ENCODE assay signal across 1 cellular context in genomic region chr22:21009638-21010425, GRCh38.
TF ChIP-seq lines count a peak whose summit lies in the region.

No MANE protein-coding gene starts in this region.

TF ChIP-seq in K562, 482 proteins besides CTCF, POLR2A, EP300 and RAD21 (continued from another document and continues in another):
- TF ChIP-seq ZNF655 (CRISPR knock-in tag; IDR thresholded peaks at IDR 0.05) (no peak), BRD9 (IDR thresholded peaks at IDR 0.05; ENCODE audit: low read depth, partially characterized antibody) (no peak), MNT (conservative IDR thresholded peaks at IDR 0.05) (no peak), ZNF224 (CRISPR knock-in tag; IDR thresholded peaks at IDR 0.05) (no peak), RUNX1 (IDR thresholded peaks at IDR 0.05; ENCODE audit: low read depth) (no peak), FOXA3 (CRISPR knock-in tag; conservative IDR thresholded peaks at IDR 0.05 in 1 of 2, IDR thresholded peaks at IDR 0.05 in 1 of 2) (no peak), ZBTB49 (CRISPR knock-in tag; IDR thresholded peaks at IDR 0.05; ENCODE audit: borderline replicate concordance) (no peak), SNIP1 (IDR thresholded peaks at IDR 0.05; ENCODE audit: low read depth) (no peak), ZNF407 (IDR thresholded peaks at IDR 0.05; ENCODE audit: low read depth) (no peak), ZNF445 (CRISPR knock-in tag; IDR thresholded peaks at IDR 0.05; ENCODE audit: low read depth) (no peak), BRCA1 (IDR thresholded peaks at IDR 0.05) (no peak), BRCA1 (CRISPR knock-in tag; IDR thresholded peaks at IDR 0.05) (no peak), MTF1 (CRISPR knock-in tag; IDR thresholded peaks at IDR 0.05; ENCODE audit: borderline replicate concordance) (no peak), ZNF75A (CRISPR knock-in tag; IDR thresholded peaks at IDR 0.05) (no peak), E2F1 (CRISPR knock-in tag; IDR thresholded peaks at IDR 0.05) (peak; percentile 87), ZNF639 (CRISPR knock-in tag; conservative IDR thresholded peaks at IDR 0.05 in 1 of 2, IDR thresholded peaks at IDR 0.05 in 1 of 2) (no peak), PPARD (CRISPR knock-in tag; IDR thresholded peaks at IDR 0.05) (0 out of 2 replicates have a peak, but pooled peaks have one; percentile 50), TEAD4 (IDR thresholded peaks at IDR 0.05; ENCODE audit: low read length) (no peak), TEAD4 (CRISPR knock-in tag; IDR thresholded peaks at IDR 0.05; ENCODE audit: borderline replicate concordance) (no peak), ZBTB7A (IDR thresholded peaks at IDR 0.05; ENCODE audit: borderline replicate concordance, control insufficient read depth, low read depth, low read length) (no peak), USF2 (CRISPR knock-in tag; IDR thresholded peaks at IDR 0.05) (no peak), ZFP30 (CRISPR knock-in tag; IDR thresholded peaks at IDR 0.05; ENCODE audit: borderline replicate concordance) (no peak), NCOA2 (IDR thresholded peaks at IDR 0.05; ENCODE audit: partially characterized antibody in 2 of 2) (no peak), ZFX (CRISPR knock-in tag; IDR thresholded peaks at IDR 0.05) (no peak), TCFL5 (CRISPR knock-in tag; conservative IDR thresholded peaks at IDR 0.05) (no peak), CXXC5 (CRISPR knock-in tag; IDR thresholded peaks at IDR 0.05) (peak; percentile 70), HMG20B (CRISPR knock-in tag; IDR thresholded peaks at IDR 0.05) (no peak), U2AF2 (optimal IDR thresholded peaks at IDR 0.05; ENCODE audit: low read depth, low read length) (no peak), CC2D1A (IDR thresholded peaks at IDR 0.05) (no peak), ELF2 (CRISPR knock-in tag; IDR thresholded peaks at IDR 0.05) (no peak), RBM22 (IDR thresholded peaks at IDR 0.05; ENCODE audit: low read depth, low read length, poor library complexity, severe bottlenecking) (no peak), BMI1 (IDR thresholded peaks at IDR 0.05; ENCODE audit: low read length) (no peak), ZNF512 (tag; IDR thresholded peaks at IDR 0.05) (no peak), MEF2D (tag; conservative IDR thresholded peaks at IDR 0.05; ENCODE audit: low read depth) (peak; percentile 60), ZNF586 (CRISPR knock-in tag; conservative IDR thresholded peaks at IDR 0.05) (no peak), TEAD1 (CRISPR knock-in tag; IDR thresholded peaks at IDR 0.05) (no peak), CEBPZ (IDR thresholded peaks at IDR 0.05; ENCODE audit: borderline replicate concordance, low read depth, low read length) (no peak), GATA2 (CRISPR knock-in tag; IDR thresholded peaks at IDR 0.05) (no peak), KAT7 (CRISPR knock-in tag; IDR thresholded peaks at IDR 0.05; ENCODE audit: borderline replicate concordance) (no peak), YBX1 (IDR thresholded peaks at IDR 0.05) (no peak)
